ENCODE assay signal across 20 cellular contexts in genomic region chr11:13691296-13691899, GRCh38.
"Had no signal": no experiment of that assay in that cellular context is flagged by ENCODE, and none has a peak within 500 bp of the region (broad histone marks: within the 10 kb centered on the region; RNA-seq: fewer than 3 reads in every experiment).

No MANE protein-coding gene starts in this region.

- DNase-seq: activated CD4-positive, alpha-beta T cell treated with anti-CD3 and anti-CD28 coated beads for 4 hours; activated CD8-positive, alpha-beta memory T cell treated with anti-CD3 and anti-CD28 coated beads, Interleukin-2, amount 50 U/mL, for 4 hours; activated CD8-positive, alpha-beta T cell treated with anti-CD3 and anti-CD28 coated beads for 36 hours; activated effector memory CD4-positive, alpha-beta T cell treated with anti-CD3 and anti-CD28 coated beads, Interleukin-2, amount 50 U/mL, for 16 hours; activated T-cell treated with anti-CD3 and anti-CD28 coated beads, Interleukin-2, amount 50 U/mL, for 48 hours; amniotic stem cell; caudate nucleus; effector CD8-positive, alpha-beta T cell; gastrocnemius medialis; heart left ventricle; left cardiac atrium; lower lobe of right lung; right cardiac atrium; small intestine; stimulated activated CD4-positive, alpha-beta T cell treated with anti-CD3 and anti-CD28 coated beads, Interleukin-4, amount 100 ng/mL, for 4 hours; stimulated activated CD8-positive, alpha-beta memory T cell treated with anti-CD3 and anti-CD28 coated beads, Interleukin-4, amount 100 ng/mL, for 48 hours; stimulated activated naive CD4-positive, alpha-beta T cell treated with Interleukin-2 at 50 U/mL for 16 hours; transverse colon had no signal

- H3K36me3 ChIP-seq: prostate gland had no signal

- H3K4me3 ChIP-seq: coronary artery, gastrocnemius medialis, heart left ventricle, lower lobe of right lung, prostate gland, transverse colon had no signal

- H3K9me3 ChIP-seq: gastrocnemius medialis, lower lobe of right lung, prostate gland, transverse colon had no signal

- H3K27me3 ChIP-seq: gastrocnemius medialis, heart left ventricle, transverse colon had no signal

- H3K4me1 ChIP-seq: lower lobe of right lung, prostate gland had no signal

- H3K27ac ChIP-seq: coronary artery, gastrocnemius medialis, heart left ventricle, lower lobe of right lung, prostate gland had no signal
